In genomic region chr5:132422720-132423442, GRCh38 we compare ENCODE assay signal across 1 cellular context.
TF ChIP-seq lines count a peak whose summit lies in the region.

No MANE protein-coding gene starts in this region.

TF ChIP-seq in K562, 482 proteins besides CTCF, POLR2A, EP300 and RAD21 (continued from another document and continues in another):
- TF ChIP-seq RB1 (IDR thresholded peaks at IDR 0.05; ENCODE audit: low read depth) (no peak), ZNF586 (CRISPR knock-in tag; conservative IDR thresholded peaks at IDR 0.05) (no peak), NFYB (IDR thresholded peaks at IDR 0.05; ENCODE audit: extremely low read depth, insufficient read length) (no peak), PCBP1 (IDR thresholded peaks at IDR 0.05; ENCODE audit: low read depth, low read length, poor library complexity, severe bottlenecking) (no peak), EWSR1 (IDR thresholded peaks at IDR 0.05; ENCODE audit: borderline replicate concordance, low read depth, partially characterized antibody) (no peak), DIDO1 (tag; IDR thresholded peaks at IDR 0.05; ENCODE audit: low read depth) (no peak), NFRKB (IDR thresholded peaks at IDR 0.05; ENCODE audit: low read depth) (no peak), GATA2 (CRISPR knock-in tag; IDR thresholded peaks at IDR 0.05) (peak; percentile 95), NR3C1 (CRISPR knock-in tag; IDR thresholded peaks at IDR 0.05) (no peak), ZNF561 (CRISPR knock-in tag; conservative IDR thresholded peaks at IDR 0.05) (no peak), ZNF77 (CRISPR knock-in tag; IDR thresholded peaks at IDR 0.05) (no peak), ZNF121 (CRISPR knock-in tag; conservative IDR thresholded peaks at IDR 0.05) (no peak), ELF4 (CRISPR knock-in tag; IDR thresholded peaks at IDR 0.05) (peak; percentile 42; the same call in 1 of the 2 replicates), POLR2G (IDR thresholded peaks at IDR 0.05; ENCODE audit: low read depth, low read length) (no peak), MTA3 (IDR thresholded peaks at IDR 0.05; ENCODE audit: borderline replicate concordance) (peak; percentile 77), ZNF780A (CRISPR knock-in tag; IDR thresholded peaks at IDR 0.05) (no peak), ARID2 (IDR thresholded peaks at IDR 0.05) (no peak), RFX7 (CRISPR knock-in tag; IDR thresholded peaks at IDR 0.05) (no peak), TARDBP (IDR thresholded peaks at IDR 0.05) (no peak), ILK (tag; IDR thresholded peaks at IDR 0.05; ENCODE audit: borderline replicate concordance, low read depth) (no peak), SRSF7 (optimal IDR thresholded peaks at IDR 0.05; ENCODE audit: low read depth, low read length) (no peak), PPARD (CRISPR knock-in tag; IDR thresholded peaks at IDR 0.05) (no peak), ZBTB9 (CRISPR knock-in tag; IDR thresholded peaks at IDR 0.05) (peak; percentile 86; the same call in 1 of the 2 replicates), MAX (CRISPR knock-in tag; IDR thresholded peaks at IDR 0.05) (peak; percentile 80), TFAP4 (CRISPR knock-in tag; IDR thresholded peaks at IDR 0.05; ENCODE audit: borderline replicate concordance) (peak; percentile 92), NFIX (CRISPR knock-in tag; IDR thresholded peaks at IDR 0.05; ENCODE audit: low read depth) (no peak), OTX1 (CRISPR knock-in tag; IDR thresholded peaks at IDR 0.05) (no peak), ZNF282 (CRISPR knock-in tag; IDR thresholded peaks at IDR 0.05) (no peak), KDM4B (IDR thresholded peaks at IDR 0.05; ENCODE audit: borderline replicate concordance in 2 of 2, low read depth in 1 of 2) (no peak), MCM2 (IDR thresholded peaks at IDR 0.05; ENCODE audit: low read depth) (no peak), ZNF583 (CRISPR knock-in tag; IDR thresholded peaks at IDR 0.05) (peak; percentile 54; the same call in 1 of the 2 replicates), PTRF (tag; IDR thresholded peaks at IDR 0.05) (no peak), MECOM (CRISPR knock-in tag; IDR thresholded peaks at IDR 0.05) (no peak), STAT5A (IDR thresholded peaks at IDR 0.05; ENCODE audit: borderline replicate concordance, low read length) (peak; percentile 88), FOXK1 (CRISPR knock-in tag; IDR thresholded peaks at IDR 0.05; ENCODE audit: borderline replicate concordance) (no peak), FOXA3 (CRISPR knock-in tag; conservative IDR thresholded peaks at IDR 0.05 in 1 of 2, IDR thresholded peaks at IDR 0.05 in 1 of 2) (no peak), ETV6 (IDR thresholded peaks at IDR 0.05; ENCODE audit: borderline replicate concordance in 1 of 2, low read depth in 2 of 2, low read length in 1 of 2) (peak in 1 of 2 experiments; percentile 58; a peak in 2 of 4 replicates), ETV6 (CRISPR knock-in tag; IDR thresholded peaks at IDR 0.05; ENCODE audit: borderline replicate concordance) (no peak), SIX5 (IDR thresholded peaks at IDR 0.05; ENCODE audit: borderline replicate concordance in 1 of 2, insufficient read depth in 1 of 2, low read depth in 1 of 2, low read length in 2 of 2) (no peak), EGR1 (conservative IDR thresholded peaks at IDR 0.05) (no peak), STAT6 (CRISPR knock-in tag; IDR thresholded peaks at IDR 0.05) (0 out of 2 replicates have a peak, but pooled peaks have one; percentile 43), ZNF398 (CRISPR knock-in tag; IDR thresholded peaks at IDR 0.05) (no peak), E2F8 (IDR thresholded peaks at IDR 0.05; ENCODE audit: low read depth, partially characterized antibody) (no peak), TEAD4 (IDR thresholded peaks at IDR 0.05; ENCODE audit: low read length) (peak; percentile 97), TEAD4 (CRISPR knock-in tag; IDR thresholded peaks at IDR 0.05; ENCODE audit: borderline replicate concordance) (no peak), ZNF655 (CRISPR knock-in tag; IDR thresholded peaks at IDR 0.05) (no peak), CBFB (CRISPR knock-in tag; IDR thresholded peaks at IDR 0.05) (no peak), ZNF699 (CRISPR knock-in tag; IDR thresholded peaks at IDR 0.05; ENCODE audit: insufficient replicate concordance) (no peak), RFX5 (IDR thresholded peaks at IDR 0.05; ENCODE audit: low read depth, low read length) (no peak), SP1 (CRISPR knock-in tag; IDR thresholded peaks at IDR 0.05) (peak; percentile 93)
- TF ChIP-seq, protein P1, sequence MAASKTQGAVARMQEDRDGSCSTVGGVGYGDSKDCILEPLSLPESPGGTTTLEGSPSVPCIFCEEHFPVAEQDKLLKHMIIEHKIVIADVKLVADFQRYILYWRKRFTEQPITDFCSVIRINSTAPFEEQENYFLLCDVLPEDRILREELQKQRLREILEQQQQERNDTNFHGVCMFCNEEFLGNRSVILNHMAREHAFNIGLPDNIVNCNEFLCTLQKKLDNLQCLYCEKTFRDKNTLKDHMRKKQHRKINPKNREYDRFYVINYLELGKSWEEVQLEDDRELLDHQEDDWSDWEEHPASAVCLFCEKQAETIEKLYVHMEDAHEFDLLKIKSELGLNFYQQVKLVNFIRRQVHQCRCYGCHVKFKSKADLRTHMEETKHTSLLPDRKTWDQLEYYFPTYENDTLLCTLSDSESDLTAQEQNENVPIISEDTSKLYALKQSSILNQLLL (CRISPR knock-in tag; IDR thresholded peaks at IDR 0.05; ENCODE audit: borderline replicate concordance), result no peak
- TF ChIP-seq, protein P2, sequence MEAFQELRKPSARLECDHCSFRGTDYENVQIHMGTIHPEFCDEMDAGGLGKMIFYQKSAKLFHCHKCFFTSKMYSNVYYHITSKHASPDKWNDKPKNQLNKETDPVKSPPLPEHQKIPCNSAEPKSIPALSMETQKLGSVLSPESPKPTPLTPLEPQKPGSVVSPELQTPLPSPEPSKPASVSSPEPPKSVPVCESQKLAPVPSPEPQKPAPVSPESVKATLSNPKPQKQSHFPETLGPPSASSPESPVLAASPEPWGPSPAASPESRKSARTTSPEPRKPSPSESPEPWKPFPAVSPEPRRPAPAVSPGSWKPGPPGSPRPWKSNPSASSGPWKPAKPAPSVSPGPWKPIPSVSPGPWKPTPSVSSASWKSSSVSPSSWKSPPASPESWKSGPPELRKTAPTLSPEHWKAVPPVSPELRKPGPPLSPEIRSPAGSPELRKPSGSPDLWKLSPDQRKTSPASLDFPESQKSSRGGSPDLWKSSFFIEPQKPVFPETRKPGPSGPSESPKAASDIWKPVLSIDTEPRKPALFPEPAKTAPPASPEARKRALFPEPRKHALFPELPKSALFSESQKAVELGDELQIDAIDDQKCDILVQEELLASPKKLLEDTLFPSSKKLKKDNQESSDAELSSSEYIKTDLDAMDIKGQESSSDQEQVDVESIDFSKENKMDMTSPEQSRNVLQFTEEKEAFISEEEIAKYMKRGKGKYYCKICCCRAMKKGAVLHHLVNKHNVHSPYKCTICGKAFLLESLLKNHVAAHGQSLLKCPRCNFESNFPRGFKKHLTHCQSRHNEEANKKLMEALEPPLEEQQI (IDR thresholded peaks at IDR 0.05), result no peak
- TF ChIP-seq, protein P3, sequence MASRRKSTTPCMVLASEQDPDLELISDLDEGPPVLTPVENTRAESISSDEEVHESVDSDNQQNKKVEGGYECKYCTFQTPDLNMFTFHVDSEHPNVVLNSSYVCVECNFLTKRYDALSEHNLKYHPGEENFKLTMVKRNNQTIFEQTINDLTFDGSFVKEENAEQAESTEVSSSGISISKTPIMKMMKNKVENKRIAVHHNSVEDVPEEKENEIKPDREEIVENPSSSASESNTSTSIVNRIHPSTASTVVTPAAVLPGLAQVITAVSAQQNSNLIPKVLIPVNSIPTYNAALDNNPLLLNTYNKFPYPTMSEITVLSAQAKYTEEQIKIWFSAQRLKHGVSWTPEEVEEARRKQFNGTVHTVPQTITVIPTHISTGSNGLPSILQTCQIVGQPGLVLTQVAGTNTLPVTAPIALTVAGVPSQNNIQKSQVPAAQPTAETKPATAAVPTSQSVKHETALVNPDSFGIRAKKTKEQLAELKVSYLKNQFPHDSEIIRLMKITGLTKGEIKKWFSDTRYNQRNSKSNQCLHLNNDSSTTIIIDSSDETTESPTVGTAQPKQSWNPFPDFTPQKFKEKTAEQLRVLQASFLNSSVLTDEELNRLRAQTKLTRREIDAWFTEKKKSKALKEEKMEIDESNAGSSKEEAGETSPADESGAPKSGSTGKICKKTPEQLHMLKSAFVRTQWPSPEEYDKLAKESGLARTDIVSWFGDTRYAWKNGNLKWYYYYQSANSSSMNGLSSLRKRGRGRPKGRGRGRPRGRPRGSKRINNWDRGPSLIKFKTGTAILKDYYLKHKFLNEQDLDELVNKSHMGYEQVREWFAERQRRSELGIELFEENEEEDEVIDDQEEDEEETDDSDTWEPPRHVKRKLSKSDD (conservative IDR thresholded peaks at IDR 0.05; ENCODE audit: low read length), result no peak
